Comparison of ENCODE assay signal across 1 cellular context in the genomic region with DNA sequence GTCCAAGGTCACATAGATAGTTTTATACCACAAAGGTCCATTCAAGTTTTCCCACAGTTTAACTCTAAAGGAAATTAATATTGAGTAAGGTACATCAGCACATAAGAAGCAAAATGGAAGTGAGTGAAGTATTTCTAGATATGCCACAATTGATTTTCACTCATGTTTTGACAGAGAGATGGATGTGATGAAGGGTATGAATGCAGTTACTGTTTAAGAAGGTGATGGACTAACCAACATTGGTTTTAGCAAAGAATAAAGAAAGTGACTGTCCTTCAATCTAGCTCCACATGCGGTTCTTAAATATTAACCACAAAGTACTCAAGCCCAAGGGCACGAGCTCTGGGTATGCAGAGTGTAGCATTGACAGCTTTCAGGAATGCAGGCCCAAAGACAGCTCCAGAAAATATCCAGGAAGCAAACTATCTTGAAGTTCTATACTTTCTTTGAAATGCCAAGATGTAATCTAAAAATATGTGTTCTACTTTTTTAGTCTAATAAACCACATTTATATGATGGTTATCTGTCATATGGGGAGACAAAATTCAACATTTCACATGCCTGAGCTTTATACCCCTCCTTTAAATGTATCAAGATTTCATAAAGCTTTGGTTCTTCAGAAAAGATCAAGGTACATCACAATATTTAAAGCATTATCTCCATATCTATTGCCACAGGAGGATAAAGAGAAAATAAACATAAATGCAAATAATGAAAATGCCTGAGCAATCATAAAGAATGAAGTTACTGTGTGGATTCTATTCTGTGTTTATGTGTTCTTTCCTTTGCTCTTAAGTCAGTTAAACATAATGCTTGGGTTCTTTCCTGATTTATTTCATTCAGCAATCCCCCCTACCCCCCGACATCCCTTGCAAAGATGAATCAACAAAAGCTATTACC.
TF ChIP-seq lines count a peak whose summit lies in the region.

No MANE protein-coding gene starts in this region.

TF ChIP-seq in HepG2, 621 proteins besides CTCF, POLR2A, EP300 and RAD21 (continued from another document and continues in another):
- TF ChIP-seq, protein P1, sequence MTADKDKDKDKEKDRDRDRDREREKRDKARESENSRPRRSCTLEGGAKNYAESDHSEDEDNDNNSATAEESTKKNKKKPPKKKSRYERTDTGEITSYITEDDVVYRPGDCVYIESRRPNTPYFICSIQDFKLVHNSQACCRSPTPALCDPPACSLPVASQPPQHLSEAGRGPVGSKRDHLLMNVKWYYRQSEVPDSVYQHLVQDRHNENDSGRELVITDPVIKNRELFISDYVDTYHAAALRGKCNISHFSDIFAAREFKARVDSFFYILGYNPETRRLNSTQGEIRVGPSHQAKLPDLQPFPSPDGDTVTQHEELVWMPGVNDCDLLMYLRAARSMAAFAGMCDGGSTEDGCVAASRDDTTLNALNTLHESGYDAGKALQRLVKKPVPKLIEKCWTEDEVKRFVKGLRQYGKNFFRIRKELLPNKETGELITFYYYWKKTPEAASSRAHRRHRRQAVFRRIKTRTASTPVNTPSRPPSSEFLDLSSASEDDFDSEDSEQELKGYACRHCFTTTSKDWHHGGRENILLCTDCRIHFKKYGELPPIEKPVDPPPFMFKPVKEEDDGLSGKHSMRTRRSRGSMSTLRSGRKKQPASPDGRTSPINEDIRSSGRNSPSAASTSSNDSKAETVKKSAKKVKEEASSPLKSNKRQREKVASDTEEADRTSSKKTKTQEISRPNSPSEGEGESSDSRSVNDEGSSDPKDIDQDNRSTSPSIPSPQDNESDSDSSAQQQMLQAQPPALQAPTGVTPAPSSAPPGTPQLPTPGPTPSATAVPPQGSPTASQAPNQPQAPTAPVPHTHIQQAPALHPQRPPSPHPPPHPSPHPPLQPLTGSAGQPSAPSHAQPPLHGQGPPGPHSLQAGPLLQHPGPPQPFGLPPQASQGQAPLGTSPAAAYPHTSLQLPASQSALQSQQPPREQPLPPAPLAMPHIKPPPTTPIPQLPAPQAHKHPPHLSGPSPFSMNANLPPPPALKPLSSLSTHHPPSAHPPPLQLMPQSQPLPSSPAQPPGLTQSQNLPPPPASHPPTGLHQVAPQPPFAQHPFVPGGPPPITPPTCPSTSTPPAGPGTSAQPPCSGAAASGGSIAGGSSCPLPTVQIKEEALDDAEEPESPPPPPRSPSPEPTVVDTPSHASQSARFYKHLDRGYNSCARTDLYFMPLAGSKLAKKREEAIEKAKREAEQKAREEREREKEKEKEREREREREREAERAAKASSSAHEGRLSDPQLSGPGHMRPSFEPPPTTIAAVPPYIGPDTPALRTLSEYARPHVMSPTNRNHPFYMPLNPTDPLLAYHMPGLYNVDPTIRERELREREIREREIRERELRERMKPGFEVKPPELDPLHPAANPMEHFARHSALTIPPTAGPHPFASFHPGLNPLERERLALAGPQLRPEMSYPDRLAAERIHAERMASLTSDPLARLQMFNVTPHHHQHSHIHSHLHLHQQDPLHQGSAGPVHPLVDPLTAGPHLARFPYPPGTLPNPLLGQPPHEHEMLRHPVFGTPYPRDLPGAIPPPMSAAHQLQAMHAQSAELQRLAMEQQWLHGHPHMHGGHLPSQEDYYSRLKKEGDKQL (CRISPR knock-in tag; IDR thresholded peaks at IDR 0.05; ENCODE audit: low read depth), result peak; percentile 83
- no peak for TF ChIP-seq ATM (IDR thresholded peaks at IDR 0.05; ENCODE audit: borderline replicate concordance)
- peak; percentile 33; the same call in 1 of the 2 replicates for TF ChIP-seq HMG20B (CRISPR knock-in tag; conservative IDR thresholded peaks at IDR 0.05)
- TF ChIP-seq MAFK (conservative IDR thresholded peaks at IDR 0.05 in 1 of 2, IDR thresholded peaks at IDR 0.05 in 1 of 2; ENCODE audit: low read length in 2 of 2), result no peak
- TF ChIP-seq, protein P2, sequence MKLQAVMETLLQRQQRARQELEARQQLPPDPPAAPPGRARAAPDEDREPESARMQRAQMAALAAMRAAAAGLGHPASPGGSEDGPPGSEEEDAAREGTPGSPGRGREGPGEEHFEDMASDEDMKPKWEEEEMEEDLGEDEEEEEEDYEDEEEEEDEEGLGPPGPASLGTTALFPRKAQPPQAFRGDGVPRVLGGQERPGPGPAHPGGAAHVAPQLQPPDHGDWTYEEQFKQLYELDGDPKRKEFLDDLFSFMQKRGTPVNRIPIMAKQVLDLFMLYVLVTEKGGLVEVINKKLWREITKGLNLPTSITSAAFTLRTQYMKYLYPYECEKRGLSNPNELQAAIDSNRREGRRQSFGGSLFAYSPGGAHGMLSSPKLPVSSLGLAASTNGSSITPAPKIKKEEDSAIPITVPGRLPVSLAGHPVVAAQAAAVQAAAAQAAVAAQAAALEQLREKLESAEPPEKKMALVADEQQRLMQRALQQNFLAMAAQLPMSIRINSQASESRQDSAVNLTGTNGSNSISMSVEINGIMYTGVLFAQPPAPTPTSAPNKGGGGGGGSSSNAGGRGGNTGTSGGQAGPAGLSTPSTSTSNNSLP (IDR thresholded peaks at IDR 0.05; ENCODE audit: low read depth, low read length), result peak; percentile 95
- no peak for TF ChIP-seq BRCA1 (CRISPR knock-in tag; IDR thresholded peaks at IDR 0.05)
- TF ChIP-seq, protein P3, sequence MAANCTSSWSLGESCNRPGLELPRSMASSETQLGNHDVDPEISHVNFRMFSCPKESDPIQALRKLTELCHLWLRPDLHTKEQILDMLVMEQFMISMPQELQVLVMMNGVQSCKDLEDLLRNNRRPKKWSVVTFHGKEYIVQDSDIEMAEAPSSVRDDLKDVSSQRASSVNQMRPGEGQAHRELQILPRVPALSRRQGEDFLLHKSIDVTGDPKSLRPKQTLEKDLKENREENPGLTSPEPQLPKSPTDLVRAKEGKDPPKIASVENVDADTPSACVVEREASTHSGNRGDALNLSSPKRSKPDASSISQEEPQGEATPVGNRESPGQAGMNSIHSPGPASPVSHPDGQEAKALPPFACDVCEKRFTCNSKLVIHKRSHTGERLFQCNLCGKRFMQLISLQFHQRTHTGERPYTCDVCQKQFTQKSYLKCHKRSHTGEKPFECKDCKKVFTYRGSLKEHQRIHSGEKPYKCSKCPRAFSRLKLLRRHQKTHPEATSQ (CRISPR knock-in tag; IDR thresholded peaks at IDR 0.05; ENCODE audit: borderline replicate concordance), result peak; percentile 86; the same call in 1 of the 2 replicates
- no peak; the same call in 1 of the 2 replicates for TF ChIP-seq RXRA (CRISPR knock-in tag; IDR thresholded peaks at IDR 0.05)
- TF ChIP-seq ZNF543 (CRISPR knock-in tag; IDR thresholded peaks at IDR 0.05), result peak; percentile 69
- peak; percentile 74 for TF ChIP-seq FOSL2 (CRISPR knock-in tag; IDR thresholded peaks at IDR 0.05)
- peak; percentile 85 for TF ChIP-seq ZNF292 (CRISPR knock-in tag; IDR thresholded peaks at IDR 0.05; ENCODE audit: borderline replicate concordance, low read depth)
- TF ChIP-seq ZNF329 (CRISPR knock-in tag; IDR thresholded peaks at IDR 0.05; ENCODE audit: low read depth), result no peak
- no peak for TF ChIP-seq ZNF326 (CRISPR knock-in tag; IDR thresholded peaks at IDR 0.05; ENCODE audit: borderline replicate concordance)
- TF ChIP-seq, protein P4, sequence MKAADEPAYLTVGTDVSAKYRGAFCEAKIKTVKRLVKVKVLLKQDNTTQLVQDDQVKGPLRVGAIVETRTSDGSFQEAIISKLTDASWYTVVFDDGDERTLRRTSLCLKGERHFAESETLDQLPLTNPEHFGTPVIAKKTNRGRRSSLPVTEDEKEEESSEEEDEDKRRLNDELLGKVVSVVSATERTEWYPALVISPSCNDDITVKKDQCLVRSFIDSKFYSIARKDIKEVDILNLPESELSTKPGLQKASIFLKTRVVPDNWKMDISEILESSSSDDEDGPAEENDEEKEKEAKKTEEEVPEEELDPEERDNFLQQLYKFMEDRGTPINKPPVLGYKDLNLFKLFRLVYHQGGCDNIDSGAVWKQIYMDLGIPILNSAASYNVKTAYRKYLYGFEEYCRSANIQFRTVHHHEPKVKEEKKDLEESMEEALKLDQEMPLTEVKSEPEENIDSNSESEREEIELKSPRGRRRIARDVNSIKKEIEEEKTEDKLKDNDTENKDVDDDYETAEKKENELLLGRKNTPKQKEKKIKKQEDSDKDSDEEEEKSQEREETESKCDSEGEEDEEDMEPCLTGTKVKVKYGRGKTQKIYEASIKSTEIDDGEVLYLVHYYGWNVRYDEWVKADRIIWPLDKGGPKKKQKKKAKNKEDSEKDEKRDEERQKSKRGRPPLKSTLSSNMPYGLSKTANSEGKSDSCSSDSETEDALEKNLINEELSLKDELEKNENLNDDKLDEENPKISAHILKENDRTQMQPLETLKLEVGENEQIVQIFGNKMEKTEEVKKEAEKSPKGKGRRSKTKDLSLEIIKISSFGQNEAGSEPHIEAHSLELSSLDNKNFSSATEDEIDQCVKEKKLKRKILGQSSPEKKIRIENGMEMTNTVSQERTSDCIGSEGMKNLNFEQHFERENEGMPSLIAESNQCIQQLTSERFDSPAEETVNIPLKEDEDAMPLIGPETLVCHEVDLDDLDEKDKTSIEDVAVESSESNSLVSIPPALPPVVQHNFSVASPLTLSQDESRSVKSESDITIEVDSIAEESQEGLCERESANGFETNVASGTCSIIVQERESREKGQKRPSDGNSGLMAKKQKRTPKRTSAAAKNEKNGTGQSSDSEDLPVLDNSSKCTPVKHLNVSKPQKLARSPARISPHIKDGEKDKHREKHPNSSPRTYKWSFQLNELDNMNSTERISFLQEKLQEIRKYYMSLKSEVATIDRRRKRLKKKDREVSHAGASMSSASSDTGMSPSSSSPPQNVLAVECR (CRISPR knock-in tag; IDR thresholded peaks at IDR 0.05; ENCODE audit: borderline replicate concordance), result peak; percentile 13; the same call in 1 of the 2 replicates
- TF ChIP-seq, protein P5, sequence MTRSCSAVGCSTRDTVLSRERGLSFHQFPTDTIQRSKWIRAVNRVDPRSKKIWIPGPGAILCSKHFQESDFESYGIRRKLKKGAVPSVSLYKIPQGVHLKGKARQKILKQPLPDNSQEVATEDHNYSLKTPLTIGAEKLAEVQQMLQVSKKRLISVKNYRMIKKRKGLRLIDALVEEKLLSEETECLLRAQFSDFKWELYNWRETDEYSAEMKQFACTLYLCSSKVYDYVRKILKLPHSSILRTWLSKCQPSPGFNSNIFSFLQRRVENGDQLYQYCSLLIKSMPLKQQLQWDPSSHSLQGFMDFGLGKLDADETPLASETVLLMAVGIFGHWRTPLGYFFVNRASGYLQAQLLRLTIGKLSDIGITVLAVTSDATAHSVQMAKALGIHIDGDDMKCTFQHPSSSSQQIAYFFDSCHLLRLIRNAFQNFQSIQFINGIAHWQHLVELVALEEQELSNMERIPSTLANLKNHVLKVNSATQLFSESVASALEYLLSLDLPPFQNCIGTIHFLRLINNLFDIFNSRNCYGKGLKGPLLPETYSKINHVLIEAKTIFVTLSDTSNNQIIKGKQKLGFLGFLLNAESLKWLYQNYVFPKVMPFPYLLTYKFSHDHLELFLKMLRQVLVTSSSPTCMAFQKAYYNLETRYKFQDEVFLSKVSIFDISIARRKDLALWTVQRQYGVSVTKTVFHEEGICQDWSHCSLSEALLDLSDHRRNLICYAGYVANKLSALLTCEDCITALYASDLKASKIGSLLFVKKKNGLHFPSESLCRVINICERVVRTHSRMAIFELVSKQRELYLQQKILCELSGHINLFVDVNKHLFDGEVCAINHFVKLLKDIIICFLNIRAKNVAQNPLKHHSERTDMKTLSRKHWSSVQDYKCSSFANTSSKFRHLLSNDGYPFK (CRISPR knock-in tag; IDR thresholded peaks at IDR 0.05; ENCODE audit: borderline replicate concordance), result no peak
- TF ChIP-seq MEIS1 (CRISPR knock-in tag; IDR thresholded peaks at IDR 0.05; ENCODE audit: borderline replicate concordance), result peak; percentile 97; the same call in 1 of the 2 replicates
- peak; percentile 52 for TF ChIP-seq KAT2B (IDR thresholded peaks at IDR 0.05; ENCODE audit: borderline replicate concordance, low read depth, low read length)
- no peak for TF ChIP-seq SP2 (CRISPR knock-in tag; IDR thresholded peaks at IDR 0.05)
- TF ChIP-seq GATA4 (IDR thresholded peaks at IDR 0.05; ENCODE audit: borderline replicate concordance, low read depth), result peak; percentile 94
- TF ChIP-seq JUND (CRISPR knock-in tag; IDR thresholded peaks at IDR 0.05), result no peak
- peak; percentile 83 for TF ChIP-seq ZNF335 (CRISPR knock-in tag; IDR thresholded peaks at IDR 0.05)
- TF ChIP-seq NCOA1 (CRISPR knock-in tag; IDR thresholded peaks at IDR 0.05), result 0 out of 2 replicates have a peak, but pooled peaks have one; percentile 79
- peak; percentile 49 for TF ChIP-seq HNF4G (IDR thresholded peaks at IDR 0.05; ENCODE audit: borderline replicate concordance, low read depth, low read length)
- peak; percentile 40; the same call in 1 of the 2 replicates for TF ChIP-seq HNF4G (CRISPR knock-in tag; IDR thresholded peaks at IDR 0.05; ENCODE audit: borderline replicate concordance, low read depth)
- TF ChIP-seq ZNF235 (CRISPR knock-in tag; IDR thresholded peaks at IDR 0.05; ENCODE audit: borderline replicate concordance), result no peak
- TF ChIP-seq ZNF816 (CRISPR knock-in tag; IDR thresholded peaks at IDR 0.05; ENCODE audit: borderline replicate concordance), result no peak; the same call in 1 of the 2 replicates
- peak; percentile 78 for TF ChIP-seq RARA (CRISPR knock-in tag; IDR thresholded peaks at IDR 0.05)
- TF ChIP-seq GPN1 (CRISPR knock-in tag; IDR thresholded peaks at IDR 0.05; ENCODE audit: borderline replicate concordance), result no peak
- TF ChIP-seq, protein P6, sequence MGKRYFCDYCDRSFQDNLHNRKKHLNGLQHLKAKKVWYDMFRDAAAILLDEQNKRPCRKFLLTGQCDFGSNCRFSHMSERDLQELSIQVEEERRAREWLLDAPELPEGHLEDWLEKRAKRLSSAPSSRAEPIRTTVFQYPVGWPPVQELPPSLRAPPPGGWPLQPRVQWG (CRISPR knock-in tag; IDR thresholded peaks at IDR 0.05; ENCODE audit: borderline replicate concordance, low read depth), result no peak
- peak; percentile 53; the same call in 1 of the 2 replicates for TF ChIP-seq ZNF761 (CRISPR knock-in tag; conservative IDR thresholded peaks at IDR 0.05)
- TF ChIP-seq, protein P7, sequence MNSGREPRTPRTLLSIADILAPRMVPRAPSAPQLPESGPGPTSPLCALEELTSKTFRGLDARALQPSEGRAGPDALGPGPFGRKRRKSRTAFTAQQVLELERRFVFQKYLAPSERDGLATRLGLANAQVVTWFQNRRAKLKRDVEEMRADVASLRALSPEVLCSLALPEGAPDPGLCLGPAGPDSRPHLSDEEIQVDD (CRISPR knock-in tag; IDR thresholded peaks at IDR 0.05; ENCODE audit: borderline replicate concordance), result no peak
- TF ChIP-seq YEATS2 (CRISPR knock-in tag; IDR thresholded peaks at IDR 0.05; ENCODE audit: borderline replicate concordance), result 0 out of 2 replicates have a peak, but pooled peaks have one; percentile 58
- TF ChIP-seq, protein P8, sequence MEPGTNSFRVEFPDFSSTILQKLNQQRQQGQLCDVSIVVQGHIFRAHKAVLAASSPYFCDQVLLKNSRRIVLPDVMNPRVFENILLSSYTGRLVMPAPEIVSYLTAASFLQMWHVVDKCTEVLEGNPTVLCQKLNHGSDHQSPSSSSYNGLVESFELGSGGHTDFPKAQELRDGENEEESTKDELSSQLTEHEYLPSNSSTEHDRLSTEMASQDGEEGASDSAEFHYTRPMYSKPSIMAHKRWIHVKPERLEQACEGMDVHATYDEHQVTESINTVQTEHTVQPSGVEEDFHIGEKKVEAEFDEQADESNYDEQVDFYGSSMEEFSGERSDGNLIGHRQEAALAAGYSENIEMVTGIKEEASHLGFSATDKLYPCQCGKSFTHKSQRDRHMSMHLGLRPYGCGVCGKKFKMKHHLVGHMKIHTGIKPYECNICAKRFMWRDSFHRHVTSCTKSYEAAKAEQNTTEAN (CRISPR knock-in tag; conservative IDR thresholded peaks at IDR 0.05), result peak; percentile 37
- TF ChIP-seq POLR2G (IDR thresholded peaks at IDR 0.05; ENCODE audit: low read depth, low read length), result peak; percentile 85
- TF ChIP-seq SRSF1 (optimal IDR thresholded peaks at IDR 0.05; ENCODE audit: low read depth, low read length), result no peak
